In the genomic region with DNA sequence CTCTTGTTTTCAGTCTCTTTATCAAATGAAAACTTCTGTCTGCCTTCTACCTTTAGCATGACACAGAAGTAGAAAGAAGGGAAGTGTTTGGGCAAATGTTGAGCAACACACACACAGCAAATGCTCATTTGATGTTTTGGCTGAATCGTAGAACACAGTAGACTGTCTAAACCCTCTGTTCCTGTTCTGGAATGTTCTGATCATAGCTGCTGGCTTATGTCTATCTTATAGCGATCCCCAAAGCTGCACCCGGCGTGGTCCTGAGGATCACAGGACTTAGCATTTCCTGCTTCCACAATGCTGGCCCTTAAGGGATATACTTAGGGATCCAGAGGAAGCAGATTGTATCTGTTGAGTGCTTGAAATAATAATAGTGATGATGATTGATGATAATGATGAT, we compare ENCODE assay signal across 1 cellular context.
A peak's percentile ranks its signal among the peaks of the same experiment; 100 is the strongest.
TF ChIP-seq lines count a peak whose summit lies in the region.

No MANE protein-coding gene starts in this region.

TF ChIP-seq in HepG2, 621 proteins besides CTCF, POLR2A, EP300 and RAD21:
- TF ChIP-seq CREB1 (IDR thresholded peaks at IDR 0.05) (peak; percentile 46; the same call in 1 of the 2 replicates), CREB1 (CRISPR knock-in tag; IDR thresholded peaks at IDR 0.05) (no peak), CBX1 (IDR thresholded peaks at IDR 0.05; ENCODE audit: low read depth) (no peak), ZNF12 (CRISPR knock-in tag; IDR thresholded peaks at IDR 0.05) (no peak), ZNF878 (CRISPR knock-in tag; IDR thresholded peaks at IDR 0.05) (no peak), CEBPB (IDR thresholded peaks at IDR 0.05; ENCODE audit: borderline replicate concordance, low read depth, low read length) (peak; percentile 16; the same call in 1 of the 2 replicates)
- TF ChIP-seq, protein P1, sequence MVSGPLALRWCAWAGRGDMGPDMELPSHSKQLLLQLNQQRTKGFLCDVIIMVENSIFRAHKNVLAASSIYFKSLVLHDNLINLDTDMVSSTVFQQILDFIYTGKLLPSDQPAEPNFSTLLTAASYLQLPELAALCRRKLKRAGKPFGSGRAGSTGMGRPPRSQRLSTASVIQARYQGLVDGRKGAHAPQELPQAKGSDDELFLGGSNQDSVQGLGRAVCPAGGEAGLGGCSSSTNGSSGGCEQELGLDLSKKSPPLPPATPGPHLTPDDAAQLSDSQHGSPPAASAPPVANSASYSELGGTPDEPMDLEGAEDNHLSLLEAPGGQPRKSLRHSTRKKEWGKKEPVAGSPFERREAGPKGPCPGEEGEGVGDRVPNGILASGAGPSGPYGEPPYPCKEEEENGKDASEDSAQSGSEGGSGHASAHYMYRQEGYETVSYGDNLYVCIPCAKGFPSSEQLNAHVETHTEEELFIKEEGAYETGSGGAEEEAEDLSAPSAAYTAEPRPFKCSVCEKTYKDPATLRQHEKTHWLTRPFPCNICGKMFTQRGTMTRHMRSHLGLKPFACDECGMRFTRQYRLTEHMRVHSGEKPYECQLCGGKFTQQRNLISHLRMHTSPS (CRISPR knock-in tag; IDR thresholded peaks at IDR 0.05; ENCODE audit: low read depth) = no peak
